8 cellular contexts compared by ENCODE assay signal in the genomic region with DNA sequence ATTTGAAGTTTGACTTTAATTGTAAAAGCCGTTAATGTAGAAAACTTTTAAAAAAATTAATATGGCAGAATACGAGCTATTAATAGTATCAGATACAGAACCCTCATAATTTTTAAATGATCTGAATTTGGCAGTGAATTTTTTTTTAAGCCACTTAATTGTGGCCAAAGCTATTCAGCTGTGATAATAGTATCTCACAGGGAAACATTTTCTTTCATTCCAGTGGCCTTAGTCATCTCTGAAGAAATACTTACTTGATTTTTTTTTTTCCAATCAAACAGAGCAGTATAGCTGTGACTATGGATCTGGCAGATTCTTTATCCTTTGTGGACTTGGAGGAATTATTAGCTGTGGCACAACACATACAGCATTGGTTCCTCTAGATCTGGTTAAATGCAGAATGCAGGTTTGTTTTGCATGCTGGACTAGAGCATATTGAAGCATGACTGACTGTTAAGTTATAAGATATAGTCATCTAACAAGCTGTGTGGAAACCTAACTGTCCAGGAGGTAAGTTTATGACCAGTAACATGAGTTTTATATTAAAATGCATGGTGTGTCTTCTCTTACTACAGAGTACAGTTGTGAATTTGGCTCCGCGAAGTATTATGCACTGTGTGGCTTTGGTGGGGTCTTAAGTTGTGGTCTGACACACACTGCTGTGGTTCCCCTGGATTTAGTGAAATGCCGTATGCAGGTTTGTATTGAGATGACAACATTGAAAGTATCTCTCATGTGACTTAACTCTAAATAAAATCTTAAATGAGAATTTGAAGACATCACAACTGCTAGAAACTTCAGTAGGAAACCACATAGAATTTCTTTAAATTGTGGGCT. TPM values are rescaled to one million over a fixed set of nuclear protein-coding genes. Genes with fewer than 3 reads are reported as not detected.
DNase-seq lines count a peak whose midpoint lies in the region; ATAC-seq, FAIRE-seq and TF ChIP-seq lines count a peak whose summit lies in the region.

No MANE protein-coding gene starts in this region.

- TF ChIP-seq RAD21 in HepG2 (CRISPR knock-in tag; IDR thresholded peaks at IDR 0.05): no peak

- in situ Hi-C loops in HepG2 (cut with HindIII; ENCODE audit: extremely low pct_ligation_motif_present, low pct_unique_long_range_greater_than_20kb): no loop called here

- no peak for TF ChIP-seq EP300 in HepG2 (IDR thresholded peaks at IDR 0.05; ENCODE audit: low read depth in 2 of 2, low read length in 2 of 2)
- TF ChIP-seq EP300 in HepG2 (CRISPR knock-in tag; IDR thresholded peaks at IDR 0.05; ENCODE audit: borderline replicate concordance): no peak

- TF ChIP-seq POLR2A in HepG2 (IDR thresholded peaks at IDR 0.05; ENCODE audit: insufficient read depth in 1 of 2, low read depth in 2 of 2, low read length in 2 of 2): no peak

- FAIRE-seq in astrocyte (lab: Jason Lieb, UNC): no peak
- FAIRE-seq in HepG2 (lab: Jason Lieb, UNC): no peak

- H3K4me1 ChIP-seq in HUES48 (ENCODE audit: control insufficient read depth, insufficient read depth, low read length) (peaks cover 3% of the 10 kb centered on the region; the same call in 1 of the 2 replicates), astrocyte (ENCODE audit: insufficient read depth, low read length) (peaks cover 11% of the 10 kb centered on the region), HepG2 (ENCODE audit: insufficient read depth, low read length) (peaks cover 47% of the 10 kb centered on the region), tibial artery (peaks cover 0 to 28% (median 15%) of the 10 kb centered on the region in 4 donors), mucosa of descending colon (ENCODE audit: low read depth) (peaks cover 5% of the 10 kb centered on the region)

- H3K36me3 Mint-ChIP-seq in astrocyte (ENCODE audit: low read depth, unreplicated experiment): peaks cover 11% of the 10 kb centered on the region

- peaks cover 62% of the 10 kb centered on the region for H4K20me1 ChIP-seq in astrocyte (ENCODE audit: insufficient read depth, low read length)
- peaks cover 27% of the 10 kb centered on the region for H4K20me1 ChIP-seq in HepG2 (ENCODE audit: insufficient read depth, low read length)

- H3K27me3 Mint-ChIP-seq in astrocyte (ENCODE audit: low read depth, unreplicated experiment): peaks cover 1% of the 10 kb centered on the region

- no peaks in the 10 kb centered on the region for H3K9me3 Mint-ChIP-seq in astrocyte (ENCODE audit: unreplicated experiment)

- H3K4me1 Mint-ChIP-seq in astrocyte (ENCODE audit: low read depth, unreplicated experiment): peaks cover 13% of the 10 kb centered on the region

- ATAC-seq in HepG2: no peak
- no peak for ATAC-seq in mucosa of descending colon

- TF ChIP-seq CTCF in AG04450 (IDR thresholded peaks at IDR 0.05; ENCODE audit: low read depth, low read length) (no peak), astrocyte (IDR thresholded peaks at IDR 0.05; ENCODE audit: insufficient read depth, low read depth, low read length) (no peak), HepG2 (CRISPR knock-in tag; IDR thresholded peaks at IDR 0.05) (no peak), tibial artery (IDR thresholded peaks at IDR 0.05) (no peak), mucosa of descending colon (IDR thresholded peaks at IDR 0.05) (no peak)

- peak overlapping the region; percentile 83 for H3K27ac Mint-ChIP-seq in astrocyte (ENCODE audit: unreplicated experiment)

- POLR2A ChIA-PET in AG04450 (lab: Yijun Ruan, JAX): interaction anchor here (3.2 kb wide), 1 partner anchor 49 kb away, joined by 25 read pairs; a partner anchor contains a TSS
- POLR2A ChIA-PET in HepG2 (lab: Yijun Ruan, JAX): interaction anchor here (2.3 to 3.3 kb wide), 3 partner anchors 8 to 74 kb away, joined by 4 to 32 read pairs (median 21); a partner anchor contains a TSS

- H3K4me3 Mint-ChIP-seq in astrocyte (ENCODE audit: unreplicated experiment): peak overlapping the region; percentile 97

- intact Hi-C loops in HepG2 (cut with micrococcal nuclease; ENCODE audit: unreplicated experiment): loop anchor here (2.0 kb wide), 2 partner anchors 29 to 59 kb away; no protein-coding TSS in a partner anchor
- intact Hi-C loops in tibial artery (cut with DNase I; ENCODE audit: low total_unique reads): no loop called here
- intact Hi-C loops in mucosa of descending colon (cut with DNase I, micrococcal nuclease): loop anchor here in 1 of 2 donors (10.0 kb wide), 1 partner anchor 49 kb away; a partner anchor contains a TSS

- peaks cover 52% of the 10 kb centered on the region for H3K36me3 ChIP-seq in HUES48 (ENCODE audit: control insufficient read depth, insufficient read depth, low read length)
- peaks cover 43% of the 10 kb centered on the region for H3K36me3 ChIP-seq in astrocyte (ENCODE audit: insufficient read depth, low read length)
- peaks cover 14 to 37% of the 10 kb centered on the region in 2 experiments for H3K36me3 ChIP-seq in HepG2 (replicated peaks in 1 of 2; ENCODE audit: control insufficient read depth in 1 of 2, insufficient read depth in 2 of 2, low read length in 2 of 2)
- H3K36me3 ChIP-seq in tibial artery: peaks cover 33 to 42% (median 36%) of the 10 kb centered on the region in 3 donors
- peaks cover 7% of the 10 kb centered on the region for H3K36me3 ChIP-seq in mucosa of descending colon (ENCODE audit: low read depth)

- H3K9ac ChIP-seq in HUES48 (ENCODE audit: low read depth, low read length) (peak overlapping the region; percentile 95; the same call in 1 of the 2 replicates), astrocyte (ENCODE audit: low read length) (peak overlapping the region; percentile 99), HepG2 (ENCODE audit: insufficient read depth, low read depth, low read length) (peak overlapping the region; percentile 99)

- DNase-seq in AG04450 (ENCODE audit: low read depth, low spot score) (peak; percentile 29), astrocyte (ENCODE audit: low read depth) (peak; percentile 76), HepG2 (ENCODE audit: low spot score) (peak; percentile 29), tibial artery (no peak), NCI-H146 treated with DMSO at 0.1 percent for 48 hours (lab: John Stamatoyannopoulos, UW; ENCODE audit: unreplicated experiment) (no peak), OCI-M2 (lab: John Stamatoyannopoulos, UW; ENCODE audit: unreplicated experiment) (no peak), mucosa of descending colon (no peak)

- 35% methylated on average over 5 of the region's 5 CpGs for WGBS in HepG2 (ENCODE audit: low lambda C conversion rate)

- H3K4me3 ChIP-seq in AG04450 (ENCODE audit: low read depth, low read length) (peak overlapping the region; percentile 99), HUES48 (ENCODE audit: low read depth, low read length) (peak overlapping the region; percentile 98), astrocyte (ENCODE audit: insufficient read depth, low read depth, low read length) (peak overlapping the region; percentile 97), HepG2 (replicated peaks in 1 of 3; ENCODE audit: insufficient read depth in 1 of 3, low read depth in 2 of 3, low read length in 3 of 3) (peak overlapping the region; percentile 88 to 98 (median 97)), tibial artery (peak overlapping the region; percentile 84 to 97), mucosa of descending colon (no peak overlapping the region)

- H3K4me2 ChIP-seq in astrocyte (ENCODE audit: low read length) (peak overlapping the region; percentile 89), HepG2 (ENCODE audit: low read depth, low read length) (peak overlapping the region; percentile 89)

- H3K27ac ChIP-seq in AG04450 (ENCODE audit: low read depth, low read length) (no peak overlapping the region), HUES48 (ENCODE audit: low read depth, low read length) (peak overlapping the region; percentile 92), astrocyte (ENCODE audit: low read depth, low read length) (peak overlapping the region; percentile 91), HepG2 (ENCODE audit: extremely low read length, insufficient read depth, low read length) (peak overlapping the region; percentile 80), tibial artery (peak overlapping the region; percentile 20 to 92)

- H3K9me3 ChIP-seq in AG04450 (ENCODE audit: control insufficient read depth, insufficient read depth, low read length): peaks cover 5% of the 10 kb centered on the region; the same call in 1 of the 2 replicates
- no peaks in the 10 kb centered on the region for H3K9me3 ChIP-seq in HUES48 (ENCODE audit: control insufficient read depth, insufficient read depth, low read length)
- H3K9me3 ChIP-seq in astrocyte (ENCODE audit: insufficient read depth, low read depth, low read length): no peaks in the 10 kb centered on the region
- H3K9me3 ChIP-seq in HepG2 (ENCODE audit: low read length): no peaks in the 10 kb centered on the region
- H3K9me3 ChIP-seq in tibial artery: no peaks in the 10 kb centered on the region
- H3K9me3 ChIP-seq in mucosa of descending colon: no peaks in the 10 kb centered on the region

- BruUV-seq in HepG2 (replicated peaks; lab: Mats Ljungman, UMichigan): TSS peak; percentile 61

- H3K79me2 ChIP-seq in astrocyte (ENCODE audit: insufficient read depth, low read length) (peaks cover 60% of the 10 kb centered on the region), HepG2 (ENCODE audit: insufficient read depth, low read length) (peaks cover 48% of the 10 kb centered on the region)

- no peak overlapping the region for H2AFZ ChIP-seq in astrocyte (ENCODE audit: low read depth, low read length)
- no peak overlapping the region for H2AFZ ChIP-seq in HepG2 (ENCODE audit: low read length)

- H3K27me3 ChIP-seq in AG04450 (ENCODE audit: control insufficient read depth, insufficient read depth, low read length): no peaks in the 10 kb centered on the region
- H3K27me3 ChIP-seq in HUES48 (ENCODE audit: control insufficient read depth, insufficient read depth, low read length): no peaks in the 10 kb centered on the region
- no peaks in the 10 kb centered on the region for H3K27me3 ChIP-seq in astrocyte (ENCODE audit: insufficient read depth, low read length)
- no peaks in the 10 kb centered on the region; a peak in 1 of 5 replicates for H3K27me3 ChIP-seq in HepG2 (ENCODE audit: control insufficient read depth in 1 of 2, insufficient read depth in 2 of 2, low read length in 2 of 2)
- no peaks in the 10 kb centered on the region for H3K27me3 ChIP-seq in tibial artery

- CTCF ChIA-PET in AG04450 (lab: Charles Lee): interaction anchor here (0.6 to 6.5 kb wide), 10 partner anchors 12 to 179 kb away, joined by 3 to 59 read pairs (median 4); no protein-coding TSS in a partner anchor
- CTCF ChIA-PET in HepG2 (lab: Yijun Ruan, JAX; ENCODE audit: low intra/inter-chr PET ratio, low total read pairs): interaction anchor here (1.0 kb wide), 1 partner anchor 29 kb away, joined by 3 read pairs; no protein-coding TSS in a partner anchor

RNA-seq across cellular contexts. Expression of a gene that starts 1.9 kb away (rescaled TPM):
- polyA plus RNA-seq in AG04450 (2011; rRNA removed) (974 and 1,138 TPM in 2 replicates), HepG2 (2011; rRNA removed) (223 and 292 TPM in 2 replicates)
- 489 and 622 TPM in 2 replicates for polyA minus RNA-seq in AG04450 (2011; rRNA and poly(A)+ RNA removed)
- total RNA-seq in astrocyte (653 and 660 TPM in 2 replicates), HepG2 (2016; rRNA removed; fragmentation: Illumina TruSeq; extraction: Trizol) (829 and 1,060 TPM in 2 replicates), mucosa of descending colon (100 to 1,000 TPM; 617 to 741 (median 658) TPM)
- total RNA-seq in HepG2 (2016; cell fraction: cytosol; rRNA removed; fragmentation: Illumina TruSeq; extraction: Trizol; ENCODE audit: low read depth): 425 and 488 TPM in 2 replicates
- 811 and 963 TPM in 2 replicates for total RNA-seq in HepG2 (2016; cell fraction: insoluble cytoplasmic fraction; rRNA removed; fragmentation: Illumina TruSeq; extraction: Trizol)
- 851 and 910 TPM in 2 replicates for total RNA-seq in HepG2 (2016; cell fraction: membrane; rRNA removed; fragmentation: Illumina TruSeq; extraction: Trizol)
- 375 and 395 TPM in 2 replicates for total RNA-seq in HepG2 (2016; cell fraction: nucleus; rRNA removed; fragmentation: Illumina TruSeq; extraction: Trizol)
- 587 and 610 TPM in 2 replicates for polyA plus RNA-seq in HepG2 (2011; cell fraction: cytosol; rRNA removed)
- polyA plus RNA-seq in HepG2 (2011; cell fraction: nucleus; rRNA removed): 315 and 325 TPM in 2 replicates
- polyA plus RNA-seq in HepG2 (2012): 640 and 676 TPM in 2 replicates
- polyA plus RNA-seq in HepG2 (2016; cell fraction: cytosol; fragmentation: Illumina TruSeq; extraction: Trizol; ENCODE audit: low read depth): 436 and 459 TPM in 2 replicates
- polyA plus RNA-seq in HepG2 (2016; cell fraction: insoluble cytoplasmic fraction; fragmentation: Illumina TruSeq; extraction: Trizol; ENCODE audit: low read depth): 870 and 891 TPM in 2 replicates
- polyA plus RNA-seq in HepG2 (2016; cell fraction: membrane; fragmentation: Illumina TruSeq; extraction: Trizol; ENCODE audit: low read depth): 714 and 777 TPM in 2 replicates
- 544 and 559 TPM in 2 replicates for polyA plus RNA-seq in HepG2 (2016; cell fraction: nucleus; fragmentation: Illumina TruSeq; extraction: Trizol; ENCODE audit: insufficient read depth, low read depth)
- 465 and 597 TPM in 2 replicates for polyA minus RNA-seq in HepG2 (2011; rRNA and poly(A)+ RNA removed; ENCODE audit: low replicate concordance)
- 308 and 328 TPM in 2 replicates for polyA minus RNA-seq in HepG2 (2011; cell fraction: cytosol; rRNA and poly(A)+ RNA removed)
- 293 and 298 TPM in 2 replicates for polyA minus RNA-seq in HepG2 (2011; cell fraction: nucleus; rRNA and poly(A)+ RNA removed)

RNA-seq across cellular contexts. Expression of a gene that starts 49.2 kb away (rescaled TPM):
- polyA plus RNA-seq in AG04450 (2011; rRNA removed) (51.8 and 81.5 TPM in 2 replicates), HepG2 (2011; rRNA removed) (13.1 and 20.0 TPM in 2 replicates)
- 5.7 and 14.0 TPM in 2 replicates for polyA minus RNA-seq in AG04450 (2011; rRNA and poly(A)+ RNA removed)
- total RNA-seq in astrocyte (126 and 130 TPM in 2 replicates), HepG2 (2016; rRNA removed; fragmentation: Illumina TruSeq; extraction: Trizol) (50.4 and 55.5 TPM in 2 replicates), mucosa of descending colon (1 to 10 TPM; 1.4 to 7.8 (median 7.5) TPM)
- 12.8 and 13.3 TPM in 2 replicates for total RNA-seq in HepG2 (2016; cell fraction: cytosol; rRNA removed; fragmentation: Illumina TruSeq; extraction: Trizol; ENCODE audit: low read depth)
- total RNA-seq in HepG2 (2016; cell fraction: insoluble cytoplasmic fraction; rRNA removed; fragmentation: Illumina TruSeq; extraction: Trizol): 49.3 and 57.3 TPM in 2 replicates
- 26.4 and 30.6 TPM in 2 replicates for total RNA-seq in HepG2 (2016; cell fraction: membrane; rRNA removed; fragmentation: Illumina TruSeq; extraction: Trizol)
- total RNA-seq in HepG2 (2016; cell fraction: nucleus; rRNA removed; fragmentation: Illumina TruSeq; extraction: Trizol): 45.6 and 51.3 TPM in 2 replicates
- polyA plus RNA-seq in HepG2 (2011; cell fraction: cytosol; rRNA removed): 11.1 and 13.4 TPM in 2 replicates
- 3.2 and 5.0 TPM in 2 replicates for polyA plus RNA-seq in HepG2 (2011; cell fraction: nucleus; rRNA removed)
- 27.7 and 37.0 TPM in 2 replicates for polyA plus RNA-seq in HepG2 (2012)
- 12.5 and 13.4 TPM in 2 replicates for polyA plus RNA-seq in HepG2 (2016; cell fraction: cytosol; fragmentation: Illumina TruSeq; extraction: Trizol; ENCODE audit: low read depth)
- polyA plus RNA-seq in HepG2 (2016; cell fraction: insoluble cytoplasmic fraction; fragmentation: Illumina TruSeq; extraction: Trizol; ENCODE audit: low read depth): 45.9 and 51.3 TPM in 2 replicates
- polyA plus RNA-seq in HepG2 (2016; cell fraction: membrane; fragmentation: Illumina TruSeq; extraction: Trizol; ENCODE audit: low read depth): 22.0 and 23.3 TPM in 2 replicates
- 59.6 and 61.9 TPM in 2 replicates for polyA plus RNA-seq in HepG2 (2016; cell fraction: nucleus; fragmentation: Illumina TruSeq; extraction: Trizol; ENCODE audit: insufficient read depth, low read depth)
- 2.1 and 3.1 TPM in 2 replicates for polyA minus RNA-seq in HepG2 (2011; rRNA and poly(A)+ RNA removed; ENCODE audit: low replicate concordance)
- 12.5 and 14.2 TPM in 2 replicates for polyA minus RNA-seq in HepG2 (2011; cell fraction: cytosol; rRNA and poly(A)+ RNA removed)
- polyA minus RNA-seq in HepG2 (2011; cell fraction: nucleus; rRNA and poly(A)+ RNA removed): 8.5 and 10.9 TPM in 2 replicates

RNA-seq across cellular contexts. Expression of a gene that starts 49.7 kb away (rescaled TPM):
- polyA plus RNA-seq in AG04450 (2011; rRNA removed) (16.1 and 21.0 TPM in 2 replicates), HepG2 (2011; rRNA removed) (5.6 and 6.0 TPM in 2 replicates)
- 13.7 and 32.9 TPM in 2 replicates for polyA minus RNA-seq in AG04450 (2011; rRNA and poly(A)+ RNA removed)
- total RNA-seq in astrocyte (38.3 and 49.2 TPM in 2 replicates), HepG2 (2016; rRNA removed; fragmentation: Illumina TruSeq; extraction: Trizol) (13.0 and 17.9 TPM in 2 replicates), mucosa of descending colon (10 to 100 TPM; 22.5 to 44.2 (median 41.9) TPM)
- 2.6 and 2.9 TPM in 2 replicates for total RNA-seq in HepG2 (2016; cell fraction: cytosol; rRNA removed; fragmentation: Illumina TruSeq; extraction: Trizol; ENCODE audit: low read depth)
- 12.7 and 16.8 TPM in 2 replicates for total RNA-seq in HepG2 (2016; cell fraction: insoluble cytoplasmic fraction; rRNA removed; fragmentation: Illumina TruSeq; extraction: Trizol)
- 4.9 and 5.0 TPM in 2 replicates for total RNA-seq in HepG2 (2016; cell fraction: membrane; rRNA removed; fragmentation: Illumina TruSeq; extraction: Trizol)
- total RNA-seq in HepG2 (2016; cell fraction: nucleus; rRNA removed; fragmentation: Illumina TruSeq; extraction: Trizol): 16.1 and 16.3 TPM in 2 replicates
- 3.2 and 3.7 TPM in 2 replicates for polyA plus RNA-seq in HepG2 (2011; cell fraction: cytosol; rRNA removed)
- polyA plus RNA-seq in HepG2 (2011; cell fraction: nucleus; rRNA removed): 4.9 and 5.2 TPM in 2 replicates
- polyA plus RNA-seq in HepG2 (2012): 3.4 and 5.4 TPM in 2 replicates
- polyA plus RNA-seq in HepG2 (2016; cell fraction: cytosol; fragmentation: Illumina TruSeq; extraction: Trizol; ENCODE audit: low read depth): 0.33 and 0.40 TPM in 2 replicates
- polyA plus RNA-seq in HepG2 (2016; cell fraction: insoluble cytoplasmic fraction; fragmentation: Illumina TruSeq; extraction: Trizol; ENCODE audit: low read depth): 11.7 and 12.8 TPM in 2 replicates
- 1.5 and 1.8 TPM in 2 replicates for polyA plus RNA-seq in HepG2 (2016; cell fraction: membrane; fragmentation: Illumina TruSeq; extraction: Trizol; ENCODE audit: low read depth)
- polyA plus RNA-seq in HepG2 (2016; cell fraction: nucleus; fragmentation: Illumina TruSeq; extraction: Trizol; ENCODE audit: insufficient read depth, low read depth): 12.8 and 14.3 TPM in 2 replicates
- 6.8 and 9.6 TPM in 2 replicates for polyA minus RNA-seq in HepG2 (2011; rRNA and poly(A)+ RNA removed; ENCODE audit: low replicate concordance)
- polyA minus RNA-seq in HepG2 (2011; cell fraction: cytosol; rRNA and poly(A)+ RNA removed): 9.8 and 11.1 TPM in 2 replicates
- 27.8 and 32.8 TPM in 2 replicates for polyA minus RNA-seq in HepG2 (2011; cell fraction: nucleus; rRNA and poly(A)+ RNA removed)

Comparison
In these comparisons a context has a peak if more than half of its experiments do, and no peak if none do; other contexts are left out.
1. DNase-seq: peak in AG04450 (single experiment), astrocyte (single experiment) and HepG2 (single experiment); none in tibial artery (0 of 2), NCI-H146 treated with DMSO at 0.1 percent for 48 hours (single experiment), OCI-M2 (single experiment) and mucosa of descending colon (0 of 3).
2. Peak in every context shown above with its lines, with median percentiles within 50 percentile points of each other: H3K9ac ChIP-seq.